ENCODE assay signal across 8 cellular contexts in genomic region chr3:157201648-157202278, GRCh38. TPM values are rescaled to one million over a fixed set of nuclear protein-coding genes. Genes with fewer than 3 reads are reported as not detected.
A peak's percentile ranks its signal among the peaks of the same experiment; 100 is the strongest.
DNase-seq lines count a peak whose midpoint lies in the region; ATAC-seq, FAIRE-seq and TF ChIP-seq lines count a peak whose summit lies in the region.

No MANE protein-coding gene starts in this region.

- peak; percentile 89 for FAIRE-seq in kidney (lab: Jason Lieb, UNC)
- no peak for FAIRE-seq in urothelium cell line (lab: Jason Lieb, UNC)

- no peaks in the 10 kb centered on the region for H3K27me3 ChIP-seq in body of pancreas

- intact Hi-C loops in body of pancreas (cut with DNase I) (loop anchor here (10.0 kb wide), 1 partner anchor 293 kb away; no protein-coding TSS in a partner anchor), kidney (cut with DNase I) (loop anchor here (5.0 kb wide), 1 partner anchor 291 kb away; no protein-coding TSS in a partner anchor)

- DNase-seq in A172 (ENCODE audit: low spot score): peak; percentile 63
- DNase-seq in GM13976 (ENCODE audit: low spot score): peak; percentile 63
- peak; percentile 1 for DNase-seq in NCI-H2227 treated with DMSO at 0.1 percent for 48 hours (lab: John Stamatoyannopoulos, UW)
- DNase-seq in body of pancreas: no peak
- no peak for DNase-seq in kidney
- peak; percentile 13 for DNase-seq in urothelium cell line (ENCODE audit: low spot score)
- DNase-seq in HK-2 (ENCODE audit: unreplicated experiment): no peak

- peak; percentile 77 for ATAC-seq in HG02981 (IDR thresholded peaks at IDR 0.05; ENCODE audit: unreplicated experiment)
- ATAC-seq in body of pancreas: peak; percentile 58

- H3K4me3 ChIP-seq in body of pancreas (no peak overlapping the region), kidney (ENCODE audit: low read length in 2 of 2) (no peak overlapping the region)

- no peak overlapping the region for H3K27ac ChIP-seq in body of pancreas
- no peak overlapping the region for H3K27ac ChIP-seq in kidney (ENCODE audit: low read depth in 2 of 2, low read length in 2 of 2)

- no peak overlapping the region for H3K9ac ChIP-seq in kidney (ENCODE audit: low read length in 2 of 2)

- 25 to 28% methylated on average over 6 of the region's 6 CpGs for WGBS in body of pancreas, 2 donors

- no peaks in the 10 kb centered on the region for H3K9me3 ChIP-seq in body of pancreas
- no peaks in the 10 kb centered on the region for H3K9me3 ChIP-seq in kidney (ENCODE audit: control insufficient read depth in 1 of 2, low read length in 2 of 2)

- TF ChIP-seq CTCF in GM13976 (IDR thresholded peaks at IDR 0.05; ENCODE audit: borderline replicate concordance, control extremely low read depth, extremely low read depth, insufficient read depth, missing control alignments) (peak; percentile 25), body of pancreas (IDR thresholded peaks at IDR 0.05) (peak; percentile 28 to 66 (median 58)), kidney (IDR thresholded peaks at IDR 0.05; ENCODE audit: borderline replicate concordance, extremely low read depth, insufficient read depth) (peak; percentile 48)

- peaks cover 7% of the 10 kb centered on the region for H3K4me1 ChIP-seq in body of pancreas
- H3K4me1 ChIP-seq in kidney (ENCODE audit: control insufficient read depth in 1 of 2, insufficient read depth in 1 of 2, low read depth in 1 of 2, low read length in 2 of 2): no peaks in the 10 kb centered on the region

- H3K36me3 ChIP-seq in body of pancreas (replicated peaks in 1 of 2; ENCODE audit: insufficient read depth in 1 of 2, low read depth in 2 of 2) (no peaks in the 10 kb centered on the region), kidney (ENCODE audit: control insufficient read depth in 1 of 2, insufficient read depth in 2 of 2, low read length in 2 of 2) (no peaks in the 10 kb centered on the region)

- no peak for TF ChIP-seq POLR2A in body of pancreas (IDR thresholded peaks at IDR 0.05)

- in situ Hi-C loops in GM13976 (cut with MboI; ENCODE audit: low sequenced_read_pairs, unreplicated experiment): no loop called here

RNA-seq across cellular contexts. Expression of gene CCNL1, which starts 41.8 kb away (rescaled TPM):
- total RNA-seq in A172 (2014; rRNA removed; shearing (Covaris generic)): 69.1 and 75.0 TPM in 2 replicates
- total RNA-seq in body of pancreas (100 to 1,000 TPM; 194 to 196 TPM), kidney (104 TPM)
- 41.7 TPM for polyA plus RNA-seq in kidney (ENCODE audit: insufficient read depth, low read depth, low replicate concordance)

Comparison
In these comparisons a context has a peak if more than half of its experiments do, and no peak if none do; other contexts are left out.
1. DNase-seq: peak in A172 (single experiment), GM13976 (single experiment), NCI-H2227 treated with DMSO at 0.1 percent for 48 hours (single experiment) and urothelium cell line (single experiment); none in body of pancreas (0 of 4), kidney (single experiment) and HK-2 (single experiment).
2. Peak in every context shown above with its lines, with median percentiles within 50 percentile points of each other: CTCF ChIP-seq.